Comparison of ENCODE assay signal across 8 cellular contexts in the genomic region with DNA sequence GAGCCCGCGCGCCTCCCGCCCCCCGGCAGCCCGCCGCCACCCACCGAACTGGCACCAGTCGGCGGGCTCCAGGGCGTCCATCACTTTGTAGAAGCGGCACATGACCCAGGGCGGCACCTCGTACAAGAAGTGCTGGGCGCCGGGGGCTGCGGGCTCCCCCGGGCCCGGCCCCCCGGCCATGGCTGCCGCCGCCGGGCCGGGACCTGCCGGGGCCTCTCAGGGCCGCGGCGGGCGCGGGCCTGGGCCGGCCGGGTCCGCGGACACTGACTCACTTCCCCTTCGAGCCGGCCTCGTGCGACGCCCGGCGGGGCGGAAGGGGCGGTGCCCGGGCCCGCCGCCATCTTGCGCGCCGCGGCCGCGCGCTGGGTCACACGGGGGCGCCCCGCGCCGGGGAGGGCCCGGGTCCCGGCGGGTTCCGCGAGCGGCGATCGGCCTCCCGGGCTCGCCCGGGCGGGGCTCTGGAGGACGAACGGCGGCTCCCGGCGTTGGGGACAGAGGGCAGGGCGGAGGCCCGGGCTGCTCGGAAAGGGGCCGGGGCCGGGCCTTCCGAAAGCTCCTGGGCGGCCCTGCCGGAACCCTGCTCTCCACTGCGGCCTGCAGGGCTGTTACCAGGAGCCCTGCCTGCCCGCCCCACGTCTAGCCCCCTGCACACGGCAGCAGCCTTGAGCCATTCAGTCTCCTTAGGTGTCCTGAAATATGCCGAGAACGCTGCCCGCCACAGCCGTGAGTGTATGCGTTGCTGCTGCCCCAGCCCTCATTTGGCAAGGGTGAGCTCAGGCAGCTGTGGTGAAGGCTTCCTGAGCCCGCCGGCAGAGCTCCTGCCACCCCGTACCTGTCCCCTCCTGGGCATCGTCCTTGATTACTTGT. TPM values are rescaled to one million over a fixed set of nuclear protein-coding genes. Genes with fewer than 3 reads are reported as not detected.
DNase-seq lines count a peak whose midpoint lies in the region; ATAC-seq and TF ChIP-seq lines count a peak whose summit lies in the region.

Gene IRAK1, minus strand, starts transcription at position 270 of the 867 bp plus-strand sequence. Its CDS starts 90 bp downstream, at position 180.

- peak within 1 kb of the TSS; percentile 94 to 95 for H3K4ac ChIP-seq in mesenchymal stem cell (ENCODE audit: low read depth in 1 of 2, low read length in 2 of 2)

- H2BK15ac ChIP-seq in mesenchymal stem cell (ENCODE audit: low read depth, poor library complexity, severe bottlenecking) = peak within 1 kb of the TSS; percentile 94

- H4K91ac ChIP-seq in mesenchymal stem cell (ENCODE audit: low read length) = peak within 1 kb of the TSS; percentile 97

- peak within 1 kb of the TSS; percentile 92 for H3K4me3 Mint-ChIP-seq in activated CD8-positive, alpha-beta T cell treated with anti-CD3 and anti-CD28 coated beads for 36 hours
- peak within 1 kb of the TSS; percentile 87 for H3K4me3 Mint-ChIP-seq in stimulated activated effector memory CD8-positive, alpha-beta T cell treated with anti-CD3 and anti-CD28 coated beads, Interleukin-12 subunit alpha, Interleukin-12 subunit beta, amount 100 ng/mL, for 72 hours

- peaks cover 17% of the 10 kb centered on the region for H3K4me1 Mint-ChIP-seq in activated CD8-positive, alpha-beta T cell treated with anti-CD3 and anti-CD28 coated beads for 36 hours (ENCODE audit: low read depth)
- peaks cover 13% of the 10 kb centered on the region for H3K4me1 Mint-ChIP-seq in stimulated activated effector memory CD8-positive, alpha-beta T cell treated with anti-CD3 and anti-CD28 coated beads, Interleukin-12 subunit alpha, Interleukin-12 subunit beta, amount 100 ng/mL, for 72 hours

- H3K36me3 Mint-ChIP-seq in activated CD8-positive, alpha-beta T cell treated with anti-CD3 and anti-CD28 coated beads for 36 hours (ENCODE audit: low read depth) = peaks cover 26% of the 10 kb centered on the region
- peaks cover 53% of the 10 kb centered on the region for H3K36me3 Mint-ChIP-seq in stimulated activated effector memory CD8-positive, alpha-beta T cell treated with anti-CD3 and anti-CD28 coated beads, Interleukin-12 subunit alpha, Interleukin-12 subunit beta, amount 100 ng/mL, for 72 hours

- peak within 1 kb of the TSS; percentile 85 for H2BK120ac ChIP-seq in mesenchymal stem cell (ENCODE audit: low read depth, low read length)

- WGBS in mesenchymal stem cell = 16% methylated on average over 21 of the region's 96 CpGs

- H3K9me3 Mint-ChIP-seq in activated CD8-positive, alpha-beta T cell treated with anti-CD3 and anti-CD28 coated beads for 36 hours = no peaks in the 10 kb centered on the region
- H3K9me3 Mint-ChIP-seq in stimulated activated effector memory CD8-positive, alpha-beta T cell treated with anti-CD3 and anti-CD28 coated beads, Interleukin-12 subunit alpha, Interleukin-12 subunit beta, amount 100 ng/mL, for 72 hours = no peaks in the 10 kb centered on the region

- intact Hi-C loops in activated CD8-positive, alpha-beta T cell treated with anti-CD3 and anti-CD28 coated beads for 36 hours (cut with micrococcal nuclease) = no loop called here

- H3K23ac ChIP-seq in mesenchymal stem cell (ENCODE audit: low read length in 2 of 2) = no peak within 1 kb of the TSS

- peak within 1 kb of the TSS; percentile 81 for H3K4me2 ChIP-seq in mesenchymal stem cell (ENCODE audit: low read length, poor library complexity, severe bottlenecking)

- ATAC-seq in HG02759 (IDR thresholded peaks at IDR 0.05; ENCODE audit: unreplicated experiment) = peak; percentile 84
- peak; percentile 78 for ATAC-seq in activated CD8-positive, alpha-beta T cell treated with anti-CD3 and anti-CD28 coated beads for 36 hours
- peak; percentile 84 for ATAC-seq in stimulated activated effector memory CD8-positive, alpha-beta T cell treated with anti-CD3 and anti-CD28 coated beads, Interleukin-12 subunit alpha, Interleukin-12 subunit beta, amount 100 ng/mL, for 72 hours

- peak within 1 kb of the TSS; percentile 77 for H3K9ac ChIP-seq in endocrine pancreas (ENCODE audit: control insufficient read depth, insufficient read depth, low read length)
- H3K9ac ChIP-seq in mesenchymal stem cell (ENCODE audit: low read length) = peak within 1 kb of the TSS; percentile 88

- peak within 1 kb of the TSS in 1 of 2 experiments; percentile 99 for H3K14ac ChIP-seq in mesenchymal stem cell (ENCODE audit: low read length in 2 of 2)

- peak within 1 kb of the TSS; percentile 89 for H2BK5ac ChIP-seq in mesenchymal stem cell (ENCODE audit: low read depth, low read length, poor library complexity, severe bottlenecking)

- H2AFZ ChIP-seq in mesenchymal stem cell (ENCODE audit: low read depth, low read length) = no peak within 1 kb of the TSS

- POLR2A ChIA-PET in activated CD8-positive, alpha-beta T cell treated with anti-CD3 and anti-CD28 coated beads for 36 hours (lab: Charles Lee) = interaction anchor here (1.0 to 2.3 kb wide), 5 partner anchors 11 to 95 kb away, joined by 3 to 7 read pairs (median 4); partner anchors contain the start of gene ARHGAP4

- no peaks in the 10 kb centered on the region for H3K27me3 ChIP-seq in endocrine pancreas (ENCODE audit: control insufficient read depth, insufficient read depth, low read length)
- peaks cover 0 to 16% of the 10 kb centered on the region in 2 experiments for H3K27me3 ChIP-seq in mesenchymal stem cell (ENCODE audit: control insufficient read depth in 1 of 2, insufficient read depth in 1 of 2, low read length in 2 of 2)

- H3K36me3 ChIP-seq in endocrine pancreas (ENCODE audit: control insufficient read depth, insufficient read depth, low read length) (no peaks in the 10 kb centered on the region), mesenchymal stem cell (ENCODE audit: control insufficient read depth in 1 of 2, insufficient read depth in 2 of 2, low read depth in 1 of 2, low read length in 2 of 2) (peaks cover 32 to 45% of the 10 kb centered on the region in 2 experiments)

- TF ChIP-seq CTCF in activated CD8-positive, alpha-beta T cell treated with anti-CD3 and anti-CD28 coated beads for 36 hours (IDR thresholded peaks at IDR 0.05) = no peak

- peak within 1 kb of the TSS; percentile 95 for H3K27ac Mint-ChIP-seq in activated CD8-positive, alpha-beta T cell treated with anti-CD3 and anti-CD28 coated beads for 36 hours
- peak within 1 kb of the TSS; percentile 95 for H3K27ac Mint-ChIP-seq in stimulated activated effector memory CD8-positive, alpha-beta T cell treated with anti-CD3 and anti-CD28 coated beads, Interleukin-12 subunit alpha, Interleukin-12 subunit beta, amount 100 ng/mL, for 72 hours

- CTCF ChIA-PET in activated CD8-positive, alpha-beta T cell treated with anti-CD3 and anti-CD28 coated beads for 36 hours (lab: Charles Lee) = interaction anchor here (0.6 to 1.7 kb wide), 3 partner anchors 32 to 284 kb away, joined by 3 to 5 read pairs (median 3); no protein-coding TSS in a partner anchor

- H3K18ac ChIP-seq in mesenchymal stem cell (ENCODE audit: low read depth in 1 of 2, low read length in 2 of 2) = peak within 1 kb of the TSS; percentile 96 to 98

- H3K27me3 Mint-ChIP-seq in activated CD8-positive, alpha-beta T cell treated with anti-CD3 and anti-CD28 coated beads for 36 hours = no peaks in the 10 kb centered on the region

- no peak within 1 kb of the TSS for H2AK5ac ChIP-seq in mesenchymal stem cell (ENCODE audit: low read length, severe bottlenecking)

- H4K8ac ChIP-seq in mesenchymal stem cell (ENCODE audit: low read length) = peak within 1 kb of the TSS; percentile 98

- H3K4me3 ChIP-seq in endocrine pancreas (ENCODE audit: control insufficient read depth, insufficient read depth, low read length) (no peak within 1 kb of the TSS), mesenchymal stem cell (ENCODE audit: insufficient read depth in 1 of 2, low read depth in 1 of 2, low read length in 2 of 2) (peak within 1 kb of the TSS; percentile 67 to 76)

- H3K27ac ChIP-seq in mesenchymal stem cell (ENCODE audit: low read length, poor library complexity, severe bottlenecking) = peak within 1 kb of the TSS; percentile 88

- peak; percentile 61 for DNase-seq in NCI-H748 (lab: John Stamatoyannopoulos, UW; ENCODE audit: unreplicated experiment)
- DNase-seq in NCI-H748 treated with DMSO at 0.1 percent for 48 hours (lab: John Stamatoyannopoulos, UW) = no peak
- DNase-seq in NCI-H2227 treated with DMSO at 0.1 percent for 48 hours (lab: John Stamatoyannopoulos, UW) = peak; percentile 22
- peak; percentile 51 for DNase-seq in activated CD8-positive, alpha-beta T cell treated with anti-CD3 and anti-CD28 coated beads for 36 hours
- DNase-seq in mesenchymal stem cell = peak; percentile 66
- peak; percentile 41 to 72 for DNase-seq in stimulated activated effector memory CD8-positive, alpha-beta T cell treated with anti-CD3 and anti-CD28 coated beads, Interleukin-12 subunit alpha, Interleukin-12 subunit beta, amount 100 ng/mL, for 72 hours (ENCODE audit: low spot score in 2 of 2)

- H3K4me1 ChIP-seq in endocrine pancreas (ENCODE audit: control insufficient read depth, insufficient read depth, low read length) (no peaks in the 10 kb centered on the region), mesenchymal stem cell (ENCODE audit: control insufficient read depth, insufficient read depth, low read depth, low read length) (peaks cover 33% of the 10 kb centered on the region)

- no peaks in the 10 kb centered on the region for H3K9me3 ChIP-seq in endocrine pancreas (ENCODE audit: control insufficient read depth, low read length)
- H3K9me3 ChIP-seq in mesenchymal stem cell (ENCODE audit: control insufficient read depth, low read length) = no peaks in the 10 kb centered on the region

- H3K79me1 ChIP-seq in mesenchymal stem cell (replicated peaks; ENCODE audit: low read length, poor library complexity, severe bottlenecking) = peaks cover 19% of the 10 kb centered on the region

- peak within 1 kb of the TSS; percentile 39 to 78 for H2BK12ac ChIP-seq in mesenchymal stem cell (ENCODE audit: low read length in 2 of 2)

RNA-seq across cellular contexts. Expression of gene IRAK1, which starts in this region (rescaled TPM):
- 100 to 1,000 TPM; 134 to 136 TPM for total RNA-seq in activated CD8-positive, alpha-beta T cell treated with anti-CD3 and anti-CD28 coated beads for 36 hours
- polyA plus RNA-seq in mesenchymal stem cell (2013, experiment 1 of 2) = 92.3 TPM
- polyA plus RNA-seq in mesenchymal stem cell (2013, experiment 2 of 2) = 88.1 TPM
